In the genomic region with DNA sequence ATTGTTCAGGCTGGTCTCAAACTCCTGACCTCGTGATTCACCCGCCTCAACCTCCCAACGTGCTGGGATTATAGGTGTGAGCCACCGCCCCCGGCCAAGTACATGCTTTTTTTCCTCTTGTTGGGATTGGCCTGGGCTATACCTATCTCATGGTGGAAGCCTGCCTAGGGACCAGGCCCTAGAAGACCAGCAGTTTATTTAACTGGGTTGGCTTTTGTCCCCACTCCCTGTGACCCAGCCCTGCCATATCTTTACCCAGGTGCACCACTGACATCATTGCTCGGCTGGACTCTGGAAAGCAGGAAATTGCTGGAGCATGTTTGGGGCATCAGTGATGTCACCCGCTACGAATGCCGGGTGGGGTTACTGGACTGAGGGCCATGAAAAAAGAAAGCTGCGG, we compare ENCODE assay signal across 8 cellular contexts.
A peak's percentile ranks its signal among the peaks of the same experiment; 100 is the strongest.
DNase-seq lines count a peak whose midpoint lies in the region; ATAC-seq and TF ChIP-seq lines count a peak whose summit lies in the region.
"Not testable (repeated sequence)": the region's sequence is repeated elsewhere in the genome, so short reads cannot be mapped to it uniquely, and the experiment has no call there.

No MANE protein-coding gene starts in this region.

- H3K4me3 Mint-ChIP-seq in MCF 10A (ENCODE audit: unreplicated experiment): not testable (repeated sequence)

- H3K4me3 ChIP-seq in ACC112 (ENCODE audit: low read depth, low read length); SJSA1; heart left ventricle; mesenchymal stem cell (ENCODE audit: insufficient read depth in 1 of 2, low read depth in 1 of 2, low read length in 2 of 2): not testable (repeated sequence)

- peak overlapping the region; percentile 44 for H2BK5ac ChIP-seq in mesenchymal stem cell (ENCODE audit: low read depth, low read length, poor library complexity, severe bottlenecking)

- H3K79me1 ChIP-seq in mesenchymal stem cell (replicated peaks; ENCODE audit: low read length, poor library complexity, severe bottlenecking): not testable (repeated sequence)

- H2BK120ac ChIP-seq in mesenchymal stem cell (ENCODE audit: low read depth, low read length): not testable (repeated sequence)

- WGBS in heart left ventricle, 4 donors: 66 to 92% (median 80%) methylated on average over 5 to 6 of the region's 10 CpGs
- 91% methylated on average over 5 of the region's 10 CpGs for WGBS in mesenchymal stem cell

- not testable (repeated sequence) for H3K9ac ChIP-seq in mesenchymal stem cell (ENCODE audit: low read length)

- not testable (repeated sequence) for H3K9me3 ChIP-seq in SJSA1 (replicated peaks); heart left ventricle; mesenchymal stem cell (ENCODE audit: control insufficient read depth, low read length)

- in situ Hi-C loops in G401 (cut with HindIII; ENCODE audit: low sequenced_read_pairs): not testable (repeated sequence)

- peak overlapping the region; percentile 72 for H4K8ac ChIP-seq in mesenchymal stem cell (ENCODE audit: low read length)

- not testable (repeated sequence) for H3K4me2 ChIP-seq in mesenchymal stem cell (ENCODE audit: low read length, poor library complexity, severe bottlenecking)

- H3K4ac ChIP-seq in mesenchymal stem cell (ENCODE audit: low read depth in 1 of 2, low read length in 2 of 2): not testable (repeated sequence)

- H3K27me3 ChIP-seq in ACC112 (ENCODE audit: insufficient read depth, low read length); SJSA1 (replicated peaks); heart left ventricle; mesenchymal stem cell (ENCODE audit: control insufficient read depth in 1 of 2, insufficient read depth in 1 of 2, low read length in 2 of 2): not testable (repeated sequence)

- H3K23ac ChIP-seq in mesenchymal stem cell (ENCODE audit: low read length in 2 of 2): not testable (repeated sequence)

- H2AK5ac ChIP-seq in mesenchymal stem cell (ENCODE audit: low read length, severe bottlenecking): not testable (repeated sequence)

- H3K36me3 Mint-ChIP-seq in MCF 10A (ENCODE audit: insufficient read depth, unreplicated experiment): not testable (repeated sequence)

- not testable (repeated sequence) for BruUV-seq in MCF 10A (replicated peaks; lab: Mats Ljungman, UMichigan)

- H4K91ac ChIP-seq in mesenchymal stem cell (ENCODE audit: low read length): not testable (repeated sequence)

- TF ChIP-seq CTCF in MCF 10A (IDR thresholded peaks at IDR 0.05; ENCODE audit: unreplicated experiment); heart left ventricle (IDR thresholded peaks at IDR 0.05): not testable (repeated sequence)

- not testable (repeated sequence) for H3K36me3 ChIP-seq in ACC112 (ENCODE audit: insufficient read depth, low read length); SJSA1; heart left ventricle; mesenchymal stem cell (ENCODE audit: control insufficient read depth in 1 of 2, insufficient read depth in 2 of 2, low read depth in 1 of 2, low read length in 2 of 2)

- peaks cover 10% of the 10 kb centered on the region for H3K4me1 Mint-ChIP-seq in MCF 10A (ENCODE audit: insufficient read depth, unreplicated experiment)

- H3K27ac ChIP-seq in ACC112 (ENCODE audit: low read depth, low read length): peak overlapping the region; percentile 96
- 0 out of 2 replicates have a peak overlapping the region, but pooled peaks have one; percentile 43 for H3K27ac ChIP-seq in SJSA1
- H3K27ac ChIP-seq in epithelial cell of prostate: peak overlapping the region; percentile 91
- peak overlapping the region in 10 of 12 donors; percentile 13 to 69 (median 53) for H3K27ac ChIP-seq in heart left ventricle
- H3K27ac ChIP-seq in mesenchymal stem cell (ENCODE audit: low read length, poor library complexity, severe bottlenecking): peak overlapping the region; percentile 71

- TF ChIP-seq POLR2A in heart left ventricle (IDR thresholded peaks at IDR 0.05): not testable (repeated sequence)

- H2AFZ ChIP-seq in ACC112 (ENCODE audit: low read length, unreplicated experiment); mesenchymal stem cell (ENCODE audit: low read depth, low read length): not testable (repeated sequence)

- not testable (repeated sequence) for H2BK15ac ChIP-seq in mesenchymal stem cell (ENCODE audit: low read depth, poor library complexity, severe bottlenecking)

- H3K79me2 ChIP-seq in ACC112 (ENCODE audit: control insufficient read depth, insufficient read depth, low read length, unreplicated experiment): not testable (repeated sequence)

- not testable (repeated sequence) for H3K27me3 Mint-ChIP-seq in MCF 10A (ENCODE audit: insufficient read depth, unreplicated experiment)

- peak overlapping the region in 1 of 2 experiments; percentile 21 for H3K18ac ChIP-seq in mesenchymal stem cell (ENCODE audit: low read depth in 1 of 2, low read length in 2 of 2)

- intact Hi-C loops in MCF 10A (cut with micrococcal nuclease); heart left ventricle (cut with DNase I): not testable (repeated sequence)

- not testable (repeated sequence) for H2BK12ac ChIP-seq in mesenchymal stem cell (ENCODE audit: low read length in 2 of 2)

- CTCF ChIA-PET in MCF 10A (lab: Yijun Ruan, JAX): not testable (repeated sequence)

- not testable (repeated sequence) for H3K9me3 Mint-ChIP-seq in MCF 10A (ENCODE audit: unreplicated experiment)

- DNase-seq in G401 (ENCODE audit: low spot score) (peak; percentile 3), M059J (ENCODE audit: low read depth) (peak; percentile 34)
- not testable (repeated sequence) for DNase-seq in SJSA1 (ENCODE audit: low read depth in 1 of 2, low spot score in 2 of 2); MCF 10A (ENCODE audit: unreplicated experiment); epithelial cell of prostate (ENCODE audit: low read depth, low spot score); heart left ventricle; mesenchymal stem cell

- H3K4me1 ChIP-seq in ACC112 (ENCODE audit: control insufficient read depth, insufficient read depth, low read length, unreplicated experiment): peaks cover 16% of the 10 kb centered on the region
- not testable (repeated sequence) for H3K4me1 ChIP-seq in SJSA1 (replicated peaks); heart left ventricle; mesenchymal stem cell (ENCODE audit: control insufficient read depth, insufficient read depth, low read depth, low read length)

- not testable (repeated sequence) for ATAC-seq in heart left ventricle

- peak overlapping the region; percentile 94 for H3K27ac Mint-ChIP-seq in MCF 10A (ENCODE audit: low read depth, unreplicated experiment)

- H3K14ac ChIP-seq in mesenchymal stem cell (ENCODE audit: low read length in 2 of 2): not testable (repeated sequence)

- POLR2A ChIA-PET in MCF 10A (lab: Yijun Ruan, JAX): not testable (repeated sequence)

Comparison
In these comparisons a context has a peak if more than half of its experiments do, and no peak if none do; other contexts are left out.
1. H3K27ac ChIP-seq: peak in every context shown above with its lines; median percentile 96 in ACC112; 91 in epithelial cell of prostate; 71 in mesenchymal stem cell; 53 in heart left ventricle; 43 in SJSA1.